ENCODE assay signal across 8 cellular contexts in genomic region chr22:19718255-19719054, GRCh38. TPM values are rescaled to one million over a fixed set of nuclear protein-coding genes. Genes with fewer than 3 reads are reported as not detected.
DNase-seq lines count a peak whose midpoint lies in the region; ATAC-seq and TF ChIP-seq lines count a peak whose summit lies in the region.

No MANE protein-coding gene starts in this region.

- H3K4me3 ChIP-seq in effector memory CD4-positive, alpha-beta T cell (ENCODE audit: insufficient read depth, low read depth, low read length, poor library complexity, severe bottlenecking) = peak overlapping the region; percentile 55

- H3K9me3 ChIP-seq in effector memory CD4-positive, alpha-beta T cell (ENCODE audit: control insufficient read depth, low read length) = no peaks in the 10 kb centered on the region

- intact Hi-C loops in Calu3 (cut with micrococcal nuclease; ENCODE audit: unreplicated experiment) = loop anchor here (5.0 kb wide), 2 partner anchors 86 to 426 kb away; partner anchors contain the start of gene CLTCL1

- H3K36me3 Mint-ChIP-seq in Calu3 (ENCODE audit: insufficient read depth, unreplicated experiment) = peaks cover 29% of the 10 kb centered on the region
- no peaks in the 10 kb centered on the region for H3K36me3 Mint-ChIP-seq in natural killer cell treated with Interleukin-12 subunit alpha and Interleukin-12 subunit beta and Interleukin-15 and Interleukin-18, amount 100 ng/mL, for 72 hours

- peak; percentile 17 to 51 for ATAC-seq in natural killer cell treated with Interleukin-12 subunit alpha and Interleukin-12 subunit beta and Interleukin-15 and Interleukin-18, amount 100 ng/mL, for 72 hours
- ATAC-seq in GM21825 (IDR thresholded peaks at IDR 0.05; ENCODE audit: unreplicated experiment) = no peak
- no peak for ATAC-seq in GM18502 (IDR thresholded peaks at IDR 0.05; ENCODE audit: poor library complexity, unreplicated experiment)

- H3K9me3 Mint-ChIP-seq in Calu3 (ENCODE audit: low read depth, unreplicated experiment) = no peaks in the 10 kb centered on the region
- no peaks in the 10 kb centered on the region for H3K9me3 Mint-ChIP-seq in natural killer cell treated with Interleukin-12 subunit alpha and Interleukin-12 subunit beta and Interleukin-15 and Interleukin-18, amount 100 ng/mL, for 72 hours

- peaks cover 30% of the 10 kb centered on the region for H3K27me3 ChIP-seq in effector memory CD4-positive, alpha-beta T cell (replicated peaks; ENCODE audit: control insufficient read depth, insufficient read depth, low read length, poor library complexity, severe bottlenecking)

- peaks cover 25% of the 10 kb centered on the region for H3K4me1 ChIP-seq in effector memory CD4-positive, alpha-beta T cell (ENCODE audit: control insufficient read depth, insufficient read depth, low read length, poor library complexity, severe bottlenecking)

- TF ChIP-seq CTCF in Calu3 (IDR thresholded peaks at IDR 0.05; ENCODE audit: unreplicated experiment) = no peak

- BruUV-seq in Calu3 (replicated peaks; lab: Mats Ljungman, UMichigan) = no TSS peak

- H3K4me1 Mint-ChIP-seq in Calu3 (ENCODE audit: low read depth, unreplicated experiment) = peaks cover 8% of the 10 kb centered on the region
- peaks cover 0 to 10% of the 10 kb centered on the region in 2 donors for H3K4me1 Mint-ChIP-seq in natural killer cell treated with Interleukin-12 subunit alpha and Interleukin-12 subunit beta and Interleukin-15 and Interleukin-18, amount 100 ng/mL, for 72 hours (ENCODE audit: low read depth in 2 of 2)

- no peaks in the 10 kb centered on the region for H3K36me3 ChIP-seq in effector memory CD4-positive, alpha-beta T cell (ENCODE audit: control insufficient read depth, insufficient read depth, low read length)

- TF ChIP-seq EP300 in Ishikawa (IDR thresholded peaks at IDR 0.05; ENCODE audit: borderline replicate concordance) = no peak

- H3K27ac ChIP-seq in effector memory CD4-positive, alpha-beta T cell (ENCODE audit: insufficient read depth, low read length, poor library complexity, severe bottlenecking) = no peak overlapping the region

- TF ChIP-seq RAD21 in Ishikawa (IDR thresholded peaks at IDR 0.05; ENCODE audit: low read depth) = no peak

- H3K27me3 Mint-ChIP-seq in Calu3 (ENCODE audit: unreplicated experiment) = peaks cover 59% of the 10 kb centered on the region
- H3K27me3 Mint-ChIP-seq in natural killer cell treated with Interleukin-12 subunit alpha and Interleukin-12 subunit beta and Interleukin-15 and Interleukin-18, amount 100 ng/mL, for 72 hours = peaks cover 6 to 27% of the 10 kb centered on the region in 2 donors

- CTCF ChIA-PET in Calu3 (lab: Charles Lee) = no interaction called here

- H3K4me3 Mint-ChIP-seq in Calu3 (ENCODE audit: low read depth, unreplicated experiment) = peak overlapping the region; percentile 69
- H3K4me3 Mint-ChIP-seq in natural killer cell treated with Interleukin-12 subunit alpha and Interleukin-12 subunit beta and Interleukin-15 and Interleukin-18, amount 100 ng/mL, for 72 hours = no peak overlapping the region

- no peak overlapping the region for H3K27ac Mint-ChIP-seq in Calu3 (ENCODE audit: unreplicated experiment)
- no peak overlapping the region for H3K27ac Mint-ChIP-seq in natural killer cell treated with Interleukin-12 subunit alpha and Interleukin-12 subunit beta and Interleukin-15 and Interleukin-18, amount 100 ng/mL, for 72 hours

- no peak for DNase-seq in Calu3
- no peak for DNase-seq in effector memory CD4-positive, alpha-beta T cell
- DNase-seq in natural killer cell treated with Interleukin-12 subunit alpha and Interleukin-12 subunit beta and Interleukin-15 and Interleukin-18, amount 100 ng/mL, for 72 hours (ENCODE audit: low spot score) = no peak
- DNase-seq in effector CD8-positive, alpha-beta T cell (lab: John Stamatoyannopoulos, UW) = no peak
- DNase-seq in stimulated activated CD4-positive, alpha-beta T cell treated with anti-CD3 and anti-CD28 coated beads, Interleukin-4, amount 100 ng/mL, for 1 hour = no peak

TF ChIP-seq in Ishikawa, 13 proteins besides CTCF, POLR2A, EP300 and RAD21:
- TF ChIP-seq CREB1 (IDR thresholded peaks at IDR 0.05; ENCODE audit: low read depth) = no peak
- peak; percentile 80; the same call in 1 of the 2 replicates for TF ChIP-seq ZBTB7A (IDR thresholded peaks at IDR 0.05; ENCODE audit: low read depth)
TF ChIP-seq in Ishikawa: peak in this region for 1.

RNA-seq across cellular contexts. Expression of gene SEPTIN5, which starts 4.2 kb away (rescaled TPM):
- 2.3 and 3.3 TPM in 2 replicates for total RNA-seq in Calu3 (2022)
- not detected for total RNA-seq in natural killer cell treated with Interleukin-12 subunit alpha and Interleukin-12 subunit beta and Interleukin-15 and Interleukin-18, amount 100 ng/mL, for 72 hours

RNA-seq across cellular contexts. Expression of gene GP1BB, which starts 4.9 kb away (rescaled TPM):
- not detected in 2 replicates for total RNA-seq in Calu3 (2022)
- total RNA-seq in natural killer cell treated with Interleukin-12 subunit alpha and Interleukin-12 subunit beta and Interleukin-15 and Interleukin-18, amount 100 ng/mL, for 72 hours = not detected

RNA-seq across cellular contexts. Expression of gene TBX1, which starts 42.1 kb away (rescaled TPM):
- not detected in 2 replicates for total RNA-seq in Calu3 (2022)
- 1 to 10 TPM; 1.1 to 2.9 TPM for total RNA-seq in natural killer cell treated with Interleukin-12 subunit alpha and Interleukin-12 subunit beta and Interleukin-15 and Interleukin-18, amount 100 ng/mL, for 72 hours

Comparison
In these comparisons a context has a peak if more than half of its experiments do, and no peak if none do; other contexts are left out.
1. ATAC-seq: peak in natural killer cell treated with Interleukin-12 subunit alpha and Interleukin-12 subunit beta and Interleukin-15 and Interleukin-18, amount 100 ng/mL, for 72 hours (2 of 2); none in GM21825 (single experiment) and GM18502 (single experiment).